Comparison of ENCODE assay signal across 1 cellular context in genomic region chr6:83574783-83575182, GRCh38.
TF ChIP-seq lines count a peak whose summit lies in the region.

No MANE protein-coding gene starts in this region.

TF ChIP-seq in WTC11, 78 proteins besides CTCF, POLR2A, EP300 and RAD21 (continued from another document):
- TF ChIP-seq ARID4B (CRISPR knock-in tag; IDR thresholded peaks at IDR 0.05; ENCODE audit: borderline replicate concordance) (no peak), SP1 (CRISPR knock-in tag; conservative IDR thresholded peaks at IDR 0.05) (no peak)
TF ChIP-seq in WTC11: peak in this region for 0.
